In the genomic region with DNA sequence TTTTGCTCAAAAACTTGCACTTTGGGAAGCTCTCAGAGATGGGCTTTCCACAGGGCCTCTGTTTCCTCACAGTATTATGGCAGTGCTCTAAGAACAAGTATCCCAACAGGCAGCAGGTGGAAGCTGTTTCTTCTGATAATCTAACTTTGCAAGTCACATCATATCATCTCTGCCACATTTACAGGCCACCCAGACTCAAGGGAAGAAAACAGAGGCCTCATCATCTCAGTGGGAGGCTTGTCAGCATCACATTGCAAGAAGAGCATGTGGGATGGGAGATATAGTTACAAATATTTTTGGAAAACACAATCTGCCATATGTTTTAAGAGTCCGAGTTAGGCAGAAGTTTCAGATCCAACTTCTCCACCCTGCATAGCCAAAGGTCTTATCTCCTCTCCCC, we compare ENCODE assay signal across 25 cellular contexts.
"Had no signal": no experiment of that assay in that cellular context is flagged by ENCODE, and none has a peak within 500 bp of the region (broad histone marks: within the 10 kb centered on the region; RNA-seq: fewer than 3 reads in every experiment).

No MANE protein-coding gene starts in this region.

- H3K27me3 ChIP-seq: ascending aorta, breast epithelium, cardiac muscle cell, colonic mucosa, esophagus squamous epithelium, gastroesophageal sphincter, heart left ventricle had no signal

- ATAC-seq: activated CD4-positive, alpha-beta T cell treated with anti-CD3 and anti-CD28 coated beads for 36 hours; activated CD8-positive, alpha-beta memory T cell treated with anti-CD3 and anti-CD28 coated beads, Interleukin-2, amount 10 ng/mL, durations not matched to agents 7 days and 5 days; activated CD8-positive, alpha-beta T cell treated with anti-CD3 and anti-CD28 coated beads, Interleukin-2, amount 10 ng/mL, durations not matched to agents 7 days and 5 days; gastroesophageal sphincter; heart left ventricle; T-helper 17 cell had no signal

- H3K27ac ChIP-seq: ascending aorta, breast epithelium, cardiac muscle cell, colonic mucosa, esophagus squamous epithelium, gastroesophageal sphincter, heart left ventricle, hepatocyte had no signal

- H2AFZ ChIP-seq: hepatocyte had no signal

- H3K9me3 ChIP-seq: ascending aorta, breast epithelium, colonic mucosa, esophagus squamous epithelium, gastroesophageal sphincter had no signal

- H3K4me2 ChIP-seq: hepatocyte had no signal

- H3K4me3 ChIP-seq: ascending aorta, breast epithelium, cardiac muscle cell, colonic mucosa, esophagus squamous epithelium, gastroesophageal sphincter, heart left ventricle, hepatocyte had no signal

- H3K79me2 ChIP-seq: hepatocyte had no signal

- DNase-seq: activated CD4-positive, alpha-beta memory T cell treated with anti-CD3 and anti-CD28 coated beads for 36 hours; activated CD4-positive, alpha-beta T cell treated with anti-CD3 and anti-CD28 coated beads for 36 hours; activated CD4-positive, CD25-positive, alpha-beta regulatory T cell; activated CD4-positive, CD25-positive, alpha-beta regulatory T cell treated with anti-CD3 and anti-CD28 coated beads, Interleukin-2, amount 50 U/mL, for 72 hours; activated CD8-positive, alpha-beta memory T cell treated with anti-CD3 and anti-CD28 coated beads, Interleukin-2, amount 10 ng/mL, durations not matched to agents 7 days and 5 days; activated CD8-positive, alpha-beta memory T cell treated with anti-CD3 and anti-CD28 coated beads, Interleukin-2, amount 50 U/mL, for 4 hours; activated CD8-positive, alpha-beta T cell treated with anti-CD3 and anti-CD28 coated beads, Interleukin-2, amount 10 ng/mL, durations not matched to agents 7 days and 5 days; activated effector memory CD4-positive, alpha-beta T cell treated with anti-CD3 and anti-CD28 coated beads, Interleukin-2, amount 50 U/mL, for 16 hours; activated naive CD4-positive, alpha-beta T cell treated with anti-CD3 and anti-CD28 coated beads for 36 hours; activated naive CD8-positive, alpha-beta T cell treated with anti-CD3 and anti-CD28 coated beads, Interleukin-2, amount 10 ng/mL, durations not matched to agents 7 days and 5 days; activated T-cell treated with anti-CD3 and anti-CD28 coated beads, Interleukin-2, amount 50 U/mL, for 1 hour; activated T-cell treated with anti-CD3 and anti-CD28 coated beads, Interleukin-2, amount 50 U/mL, for 48 hours; central memory CD4-positive, alpha-beta T cell; cerebellar nuclear complex; colonic mucosa; effector CD8-positive, alpha-beta T cell; esophagus squamous epithelium; foreskin melanocyte; heart left ventricle; T-helper 17 cell had no signal

- H3K36me3 ChIP-seq: ascending aorta, breast epithelium, cardiac muscle cell, colonic mucosa, esophagus squamous epithelium, gastroesophageal sphincter, heart left ventricle had no signal

- H3K4me1 ChIP-seq: ascending aorta, breast epithelium, colonic mucosa had no signal
